27 cellular contexts compared by ENCODE assay signal in genomic region chr13:109119886-109120285, GRCh38.
"Had no signal": no experiment of that assay in that cellular context is flagged by ENCODE, and none has a peak within 500 bp of the region (broad histone marks: within the 10 kb centered on the region; RNA-seq: fewer than 3 reads in every experiment).

No MANE protein-coding gene starts in this region.

- DNase-seq: effector CD8-positive, alpha-beta T cell; endodermal cell; foreskin fibroblast; gastrocnemius medialis; heart left ventricle; left cardiac atrium; left lung; mesendoderm; midbrain; naive thymus-derived CD4-positive, alpha-beta T cell; right lobe of liver; small intestine; stimulated activated CD4-positive, alpha-beta T cell treated with anti-CD3 and anti-CD28 coated beads, Interleukin-12 subunit alpha, Interleukin-12 subunit beta, amount 100 ng/mL, for 4 hours; stimulated activated CD4-positive, alpha-beta T cell treated with anti-CD3 and anti-CD28 coated beads, Interleukin-1b, Interleukin-23, amount 100 ng/mL, for 48 hours; stimulated activated CD4-positive, alpha-beta T cell treated with anti-CD3 and anti-CD28 coated beads, Interleukin-4, amount 100 ng/mL, for 1 hour; stimulated activated naive CD4-positive, alpha-beta T cell treated with Interleukin-2 at 50 U/mL for 16 hours; stomach; thyroid gland; trophoblast cell had no signal

- H3K27ac ChIP-seq: epithelial cell of prostate, gastrocnemius medialis, heart left ventricle, hepatocyte, left lung, neural progenitor cell, parathyroid adenoma, right lobe of liver, stomach, thyroid gland, vagina had no signal

- H3K4me2 ChIP-seq: hepatocyte, neural progenitor cell had no signal

- H3K4me1 ChIP-seq: gastrocnemius medialis, heart left ventricle, left lung, parathyroid adenoma, right lobe of liver, stomach, thyroid gland, vagina had no signal

- H3K79me2 ChIP-seq: hepatocyte, parathyroid adenoma had no signal

- H2AFZ ChIP-seq: hepatocyte, neural progenitor cell, parathyroid adenoma had no signal

- H3K9ac ChIP-seq: neural progenitor cell, parathyroid adenoma had no signal

- FAIRE-seq: islet of Langerhans, small intestine had no signal

- H3K27me3 ChIP-seq: gastrocnemius medialis, hepatocyte, left lung, neural progenitor cell, right lobe of liver, stomach, thyroid gland, vagina had no signal

- H3K9me3 ChIP-seq: gastrocnemius medialis, heart left ventricle, left lung, right lobe of liver, stomach, thyroid gland, vagina had no signal

- ATAC-seq: esophagus mucosa; gastrocnemius medialis; heart left ventricle; left cardiac atrium; left lung; naive thymus-derived CD4-positive, alpha-beta T cell; right lobe of liver; stimulated activated effector memory CD8-positive, alpha-beta T cell treated with anti-CD3 and anti-CD28 coated beads, Interleukin-12 subunit alpha, Interleukin-12 subunit beta, amount 100 ng/mL, for 72 hours had no signal

- H3K4me3 ChIP-seq: gastrocnemius medialis, heart left ventricle, hepatocyte, left lung, neural progenitor cell, right lobe of liver, stomach, thyroid gland, vagina had no signal

- H3K36me3 ChIP-seq: gastrocnemius medialis, heart left ventricle, left lung, neural progenitor cell, right lobe of liver, stomach, thyroid gland, vagina had no signal
